8 cellular contexts compared by ENCODE assay signal in genomic region chr1:150268706-150269403, GRCh38. TPM values are rescaled to one million over a fixed set of nuclear protein-coding genes. Genes with fewer than 3 reads are reported as not detected.
DNase-seq lines count a peak whose midpoint lies in the region; ATAC-seq, FAIRE-seq and TF ChIP-seq lines count a peak whose summit lies in the region.

Gene APH1A (minus strand): TSS chr1:150269016. CDS start chr1:150268810, 206 bp downstream.

- no peaks in the 10 kb centered on the region for H3K9me3 ChIP-seq in smooth muscle cell (replicated peaks; ENCODE audit: low read depth)

- DNase-seq in AG08396 (ENCODE audit: low spot score) (peak; percentile 97), NCI-H345 (lab: John Stamatoyannopoulos, UW) (peak; percentile 100), WTC11 (ENCODE audit: low spot score) (peak; percentile 98), bronchial epithelial cell (ENCODE audit: low read depth) (peak; percentile 88), iPS-NIHi7 (ENCODE audit: extremely low spot score) (peak; percentile 99), smooth muscle cell (lab: John Stamatoyannopoulos, UW; ENCODE audit: unreplicated experiment) (peak; percentile 75)

- H2AFZ ChIP-seq in smooth muscle cell (ENCODE audit: low read depth): peak within 1 kb of the TSS; percentile 96

- H3K79me2 ChIP-seq in smooth muscle cell (ENCODE audit: low read depth): peaks cover 23% of the 10 kb centered on the region

- H3K27ac ChIP-seq in smooth muscle cell (ENCODE audit: low read depth): peak within 1 kb of the TSS; percentile 70

- TF ChIP-seq CTCF in WTC11 (IDR thresholded peaks at IDR 0.05): no peak
- no peak for TF ChIP-seq CTCF in bronchial epithelial cell (IDR thresholded peaks at IDR 0.05; ENCODE audit: insufficient read depth, low read length, severe bottlenecking)
- no peak for TF ChIP-seq CTCF in smooth muscle cell (IDR thresholded peaks at IDR 0.05; ENCODE audit: borderline replicate concordance, insufficient read depth, poor library complexity, severe bottlenecking)

- peaks cover 8% of the 10 kb centered on the region for H3K36me3 ChIP-seq in bronchial epithelial cell (ENCODE audit: control insufficient read depth, insufficient read depth, low read length)
- H3K36me3 ChIP-seq in smooth muscle cell (ENCODE audit: low read depth): no peaks in the 10 kb centered on the region

- no peaks in the 10 kb centered on the region for H3F3A ChIP-seq in smooth muscle cell (ENCODE audit: low read depth)

- WGBS in smooth muscle cell (ENCODE audit: low lambda C conversion rate): 2% methylated on average over 38 of the region's 49 CpGs

- H3K4me3 ChIP-seq in bronchial epithelial cell (ENCODE audit: low read depth, low read length) (peak within 1 kb of the TSS; percentile 90), smooth muscle cell (peak within 1 kb of the TSS; percentile 97)

- CTCF ChIA-PET in WTC11 (lab: Charles Lee): interaction anchor here (0.7 to 3.0 kb wide), 4 partner anchors 9 to 13 kb away, joined by 4 to 17 read pairs (median 8); partner anchors contain the start of gene CA14

- no peaks in the 10 kb centered on the region for H3K9me3 Mint-ChIP-seq in WTC11

- H3K27me3 Mint-ChIP-seq in WTC11 (ENCODE audit: low read depth): no peaks in the 10 kb centered on the region

- ATAC-seq in GM19023 (IDR thresholded peaks at IDR 0.05; ENCODE audit: unreplicated experiment) (peak; percentile 89), HG03196 (IDR thresholded peaks at IDR 0.05; ENCODE audit: unreplicated experiment) (peak; percentile 86), WTC11 (peak; percentile 95)

- peaks cover 49% of the 10 kb centered on the region for H3K4me1 Mint-ChIP-seq in WTC11

- H3K4me2 ChIP-seq in smooth muscle cell: peak within 1 kb of the TSS; percentile 91

- no peaks in the 10 kb centered on the region for H4K20me1 ChIP-seq in smooth muscle cell (ENCODE audit: low read depth)

- peak within 1 kb of the TSS; percentile 91 for H3K9ac ChIP-seq in smooth muscle cell (ENCODE audit: low read depth)

- H3K4me3 Mint-ChIP-seq in WTC11: peak within 1 kb of the TSS; percentile 100

- H3K27me3 ChIP-seq in bronchial epithelial cell (ENCODE audit: control insufficient read depth, insufficient read depth, low read length) (no peaks in the 10 kb centered on the region), smooth muscle cell (ENCODE audit: low read depth) (no peaks in the 10 kb centered on the region)

- POLR2A ChIA-PET in WTC11 (lab: Charles Lee): interaction anchor here (0.5 to 1.8 kb wide), 10 partner anchors 8 to 225 kb away, joined by 3 to 21 read pairs (median 4); partner anchors contain the start of genes CA14 and CIART

- peaks cover 30% of the 10 kb centered on the region for H3K36me3 Mint-ChIP-seq in WTC11

- no peak for FAIRE-seq in bronchial epithelial cell (lab: Jason Lieb, UNC)

- H3K4me1 ChIP-seq in smooth muscle cell (ENCODE audit: low read depth): peaks cover 24% of the 10 kb centered on the region

- peak within 1 kb of the TSS; percentile 100 for H3K27ac Mint-ChIP-seq in WTC11

TF ChIP-seq in WTC11, 78 proteins besides CTCF, POLR2A, EP300 and RAD21 (continues in another document):
- TF ChIP-seq TEAD4 (CRISPR knock-in tag; IDR thresholded peaks at IDR 0.05) (no peak), SP1 (CRISPR knock-in tag; conservative IDR thresholded peaks at IDR 0.05) (peak; percentile 95), ETV6 (CRISPR knock-in tag; IDR thresholded peaks at IDR 0.05) (peak; percentile 76; the same call in 1 of the 2 replicates), ZMAT4 (CRISPR knock-in tag; IDR thresholded peaks at IDR 0.05) (no peak), ZNF232 (CRISPR knock-in tag; IDR thresholded peaks at IDR 0.05) (0 out of 2 replicates have a peak, but pooled peaks have one; percentile 32), ARID4B (CRISPR knock-in tag; IDR thresholded peaks at IDR 0.05; ENCODE audit: borderline replicate concordance) (no peak), MAX (CRISPR knock-in tag; IDR thresholded peaks at IDR 0.05) (peak; percentile 61; the same call in 1 of the 2 replicates), SOX15 (CRISPR knock-in tag; IDR thresholded peaks at IDR 0.05) (no peak), ZBTB21 (CRISPR knock-in tag; IDR thresholded peaks at IDR 0.05; ENCODE audit: borderline replicate concordance) (no peak), KAT7 (CRISPR knock-in tag; IDR thresholded peaks at IDR 0.05; ENCODE audit: borderline replicate concordance) (0 out of 2 replicates have a peak, but pooled peaks have one; percentile 20), E2F1 (CRISPR knock-in tag; IDR thresholded peaks at IDR 0.05) (0 out of 2 replicates have a peak, but pooled peaks have one; percentile 35), AR (CRISPR knock-in tag; IDR thresholded peaks at IDR 0.05) (no peak), FOXK1 (CRISPR knock-in tag; IDR thresholded peaks at IDR 0.05) (peak; percentile 30; the same call in 1 of the 2 replicates)

RNA-seq across cellular contexts. Expression of gene APH1A, which starts in this region (rescaled TPM):
- total RNA-seq in WTC11 (2021) (110 to 120 TPM (median 113 TPM) in 3 replicates), bronchial epithelial cell (148 and 170 TPM in 2 replicates), smooth muscle cell (74.8 and 86.8 TPM in 2 replicates)
- polyA plus RNA-seq in smooth muscle cell: 43.4 and 44.5 TPM in 2 replicates

Comparison
In these comparisons a context has a peak if more than half of its experiments do, and no peak if none do; other contexts are left out.
1. Peak in every context shown above with its lines: DNase-seq, ATAC-seq, H3K4me3 ChIP-seq and H3K27ac ChIP-seq.